In genomic region chr14:26328766-26329165, GRCh38 we compare ENCODE assay signal across 17 cellular contexts.
"Had no signal": no experiment of that assay in that cellular context is flagged by ENCODE, and none has a peak within 500 bp of the region (broad histone marks: within the 10 kb centered on the region; RNA-seq: fewer than 3 reads in every experiment).

No MANE protein-coding gene starts in this region.

- H3K27ac ChIP-seq: esophagus muscularis mucosa, gastroesophageal sphincter, neutrophil, psoas muscle, stomach, thoracic aorta, transverse colon had no signal

- H3K4me1 ChIP-seq: psoas muscle, stomach, transverse colon had no signal

- H3K36me3 ChIP-seq: esophagus muscularis mucosa, gastroesophageal sphincter, neutrophil, stomach, thoracic aorta, transverse colon had no signal

- H3K4me3 ChIP-seq: esophagus muscularis mucosa, gastroesophageal sphincter, psoas muscle, stomach, thoracic aorta, transverse colon had no signal

- FAIRE-seq: endometrium, kidney, small intestine had no signal

- H3K9me3 ChIP-seq: esophagus muscularis mucosa, gastroesophageal sphincter, neutrophil, psoas muscle, stomach, thoracic aorta, transverse colon had no signal

- DNase-seq: effector memory CD4-positive, alpha-beta T cell; foreskin fibroblast; glutamatergic neuron; kidney; naive thymus-derived CD4-positive, alpha-beta T cell; psoas muscle; small intestine; stimulated activated CD4-positive, alpha-beta T cell treated with anti-CD3 and anti-CD28 coated beads, Interleukin-12 subunit alpha, Interleukin-12 subunit beta, amount 100 ng/mL, for 4 hours; stimulated activated naive CD4-positive, alpha-beta T cell; stomach; substantia nigra; transverse colon had no signal

- ATAC-seq: gastroesophageal sphincter; naive thymus-derived CD4-positive, alpha-beta T cell; psoas muscle had no signal

- H3K27me3 ChIP-seq: esophagus muscularis mucosa, gastroesophageal sphincter, neutrophil, stomach, transverse colon had no signal
